Comparison of ENCODE assay signal across 8 cellular contexts in the genomic region with DNA sequence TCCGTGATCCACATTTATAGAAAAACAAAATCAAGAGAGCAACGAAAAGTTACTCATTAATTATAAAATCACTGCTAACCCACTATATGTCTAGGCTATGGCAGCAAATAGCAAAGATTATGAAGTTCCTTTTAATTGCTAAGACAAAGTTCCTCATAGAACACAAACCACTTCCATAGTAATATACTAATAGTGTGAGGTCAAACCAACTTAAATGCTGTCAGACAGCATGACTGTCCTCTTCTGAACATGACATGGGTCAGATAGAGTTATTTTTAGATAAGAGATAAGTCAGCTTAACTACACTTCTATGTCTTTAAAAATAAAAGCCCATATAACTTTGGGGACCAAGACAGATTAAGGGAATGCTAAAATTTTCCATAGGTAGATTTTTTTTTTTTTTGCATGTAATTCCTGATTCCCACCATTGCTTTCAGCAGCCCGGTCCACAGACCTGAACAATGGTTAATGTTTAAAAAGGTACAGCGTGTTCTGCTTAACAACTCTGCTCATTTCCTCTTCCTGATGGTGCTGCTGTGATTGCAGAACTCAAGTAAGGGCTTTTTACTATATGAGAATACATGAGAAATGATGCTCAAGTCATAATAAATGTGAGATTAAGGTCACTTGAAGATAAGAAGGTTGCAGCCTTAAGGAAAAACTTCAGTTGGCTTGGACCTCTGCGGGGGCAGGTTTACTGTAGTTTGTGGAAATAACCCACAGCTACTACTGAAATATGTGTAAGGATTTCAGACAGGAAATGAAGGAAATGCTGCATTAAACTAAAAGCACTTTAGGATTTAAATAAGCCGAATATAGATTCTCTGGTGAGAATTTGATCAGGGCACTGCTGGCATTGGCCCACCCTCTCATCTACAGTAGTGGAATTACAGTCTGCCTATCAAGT.
DNase-seq lines count a peak whose midpoint lies in the region; ATAC-seq, FAIRE-seq and TF ChIP-seq lines count a peak whose summit lies in the region.

No MANE protein-coding gene starts in this region.

- TF ChIP-seq CTCF in nephron progenitor cell (IDR thresholded peaks at IDR 0.05), result no peak

- peak; percentile 78 for FAIRE-seq in colon (lab: Jason Lieb, UNC)

- peaks cover 70% of the 10 kb centered on the region for H3K4me1 Mint-ChIP-seq in nephron progenitor cell

- peaks cover 11% of the 10 kb centered on the region for H3K36me3 Mint-ChIP-seq in nephron progenitor cell (ENCODE audit: low read depth)

- H3K27ac Mint-ChIP-seq in nephron progenitor cell, result peak overlapping the region; percentile 77

- peaks cover 5% of the 10 kb centered on the region for H3K27me3 Mint-ChIP-seq in nephron progenitor cell (ENCODE audit: low read depth, poor library complexity)

- DNase-seq in nephron progenitor cell (no peak), HEK293T (ENCODE audit: extremely low spot score) (no peak), putamen (ENCODE audit: low spot score) (no peak), activated gamma-delta T cell treated with Interleukin-2 at 50 U/mL for 16 hours (no peak)
- DNase-seq in activated CD8-positive, alpha-beta memory T cell treated with anti-CD3 and anti-CD28 coated beads for 24 hours, result no peak

- POLR2A ChIA-PET in HEK293T (lab: Yijun Ruan, JAX), result no interaction called here

- CTCF ChIA-PET in HEK293T (lab: Yijun Ruan, JAX), result no interaction called here

- no peak overlapping the region for H3K4me3 Mint-ChIP-seq in nephron progenitor cell

- peaks cover 7% of the 10 kb centered on the region for H3K9me3 Mint-ChIP-seq in nephron progenitor cell

- ATAC-seq in GM18870 (IDR thresholded peaks at IDR 0.05; ENCODE audit: unreplicated experiment), result peak; percentile 61
- peak; percentile 55 for ATAC-seq in HG02973 (IDR thresholded peaks at IDR 0.05; ENCODE audit: unreplicated experiment)

TF ChIP-seq in HEK293T, 16 proteins besides CTCF, POLR2A, EP300 and RAD21:
- TF ChIP-seq FOXK2 (IDR thresholded peaks at IDR 0.05) (no peak), LEF1 (IDR thresholded peaks at IDR 0.05; ENCODE audit: borderline replicate concordance) (no peak), ELF4 (IDR thresholded peaks at IDR 0.05) (no peak), SP1 (IDR thresholded peaks at IDR 0.05) (no peak), TARDBP (IDR thresholded peaks at IDR 0.05) (no peak), ARNT (IDR thresholded peaks at IDR 0.05) (no peak), FOXM1 (IDR thresholded peaks at IDR 0.05; ENCODE audit: borderline replicate concordance) (no peak), L3MBTL2 (conservative IDR thresholded peaks at IDR 0.05) (no peak), HDGF (IDR thresholded peaks at IDR 0.05; ENCODE audit: borderline replicate concordance) (no peak), NFRKB (IDR thresholded peaks at IDR 0.05) (no peak), SUZ12 (IDR thresholded peaks at IDR 0.05) (no peak), BHLHE40 (IDR thresholded peaks at IDR 0.05; ENCODE audit: borderline replicate concordance) (no peak), FOXA1 (IDR thresholded peaks at IDR 0.05) (no peak)
